7 cellular contexts compared by ENCODE assay signal in genomic region chr18:8622625-8623024, GRCh38. TPM values are rescaled to one million over a fixed set of nuclear protein-coding genes. Genes with fewer than 3 reads are reported as not detected.
A peak's percentile ranks its signal among the peaks of the same experiment; 100 is the strongest.
DNase-seq lines count a peak whose midpoint lies in the region; ATAC-seq and TF ChIP-seq lines count a peak whose summit lies in the region.
"Not testable (repeated sequence)": the region's sequence is repeated elsewhere in the genome, so short reads cannot be mapped to it uniquely, and the experiment has no call there.

No MANE protein-coding gene starts in this region.

- not testable (repeated sequence) for DNase-seq in CD14-positive monocyte (ENCODE audit: low spot score); activated CD4-positive, alpha-beta T cell treated with anti-CD3 and anti-CD28 coated beads for 36 hours; activated naive CD4-positive, alpha-beta T cell treated with anti-CD3 and anti-CD28 coated beads, Interleukin-2, amount 50 U/mL, for 72 hours (ENCODE audit: low spot score in 2 of 2); endothelial cell (ENCODE audit: low spot score); immature natural killer cell; psoas muscle

- H3K36me3 ChIP-seq in HUES48 (ENCODE audit: control insufficient read depth, insufficient read depth, low read length) = peaks cover 32% of the 10 kb centered on the region
- not testable (repeated sequence) for H3K36me3 ChIP-seq in psoas muscle (ENCODE audit: insufficient read depth in 1 of 2, low read depth in 1 of 2)

- POLR2A ChIA-PET in activated CD4-positive, alpha-beta T cell treated with anti-CD3 and anti-CD28 coated beads for 36 hours (lab: Charles Lee) = not testable (repeated sequence)

- H3K27ac Mint-ChIP-seq in CD14-positive monocyte (peak overlapping the region; percentile 95 to 98 (median 97)), immature natural killer cell (peak overlapping the region; percentile 74 to 94 (median 87))
- H3K27ac Mint-ChIP-seq in activated CD4-positive, alpha-beta T cell treated with anti-CD3 and anti-CD28 coated beads for 36 hours = peak overlapping the region; percentile 20
- peak overlapping the region; percentile 3 to 21 for H3K27ac Mint-ChIP-seq in activated naive CD4-positive, alpha-beta T cell treated with anti-CD3 and anti-CD28 coated beads, Interleukin-2, amount 50 U/mL, for 72 hours
- H3K27ac Mint-ChIP-seq in endothelial cell (ENCODE audit: unreplicated experiment) = not testable (repeated sequence)

- H3K9me3 Mint-ChIP-seq in CD14-positive monocyte; activated naive CD4-positive, alpha-beta T cell treated with anti-CD3 and anti-CD28 coated beads, Interleukin-2, amount 50 U/mL, for 72 hours; endothelial cell (ENCODE audit: unreplicated experiment); immature natural killer cell: not testable (repeated sequence)
- H3K9me3 Mint-ChIP-seq in activated CD4-positive, alpha-beta T cell treated with anti-CD3 and anti-CD28 coated beads for 36 hours (ENCODE audit: low read depth) = peaks cover 11% of the 10 kb centered on the region

- H3K4me1 ChIP-seq in HUES48 (ENCODE audit: control insufficient read depth, insufficient read depth, low read length) = peaks cover 79% of the 10 kb centered on the region
- peaks cover 69% of the 10 kb centered on the region for H3K4me1 ChIP-seq in psoas muscle

- H3K36me3 Mint-ChIP-seq in CD14-positive monocyte (peaks cover 38 to 43% of the 10 kb centered on the region in 2 donors), endothelial cell (ENCODE audit: low read depth, unreplicated experiment) (peaks cover 12% of the 10 kb centered on the region), immature natural killer cell (peaks cover 11 to 17% (median 13%) of the 10 kb centered on the region in 3 donors)
- H3K36me3 Mint-ChIP-seq in activated CD4-positive, alpha-beta T cell treated with anti-CD3 and anti-CD28 coated beads for 36 hours (ENCODE audit: low read depth) = peaks cover 62% of the 10 kb centered on the region
- peaks cover 20 to 45% of the 10 kb centered on the region in 2 donors for H3K36me3 Mint-ChIP-seq in activated naive CD4-positive, alpha-beta T cell treated with anti-CD3 and anti-CD28 coated beads, Interleukin-2, amount 50 U/mL, for 72 hours

- H3K27ac ChIP-seq in HUES48 (ENCODE audit: low read depth, low read length) (peak overlapping the region; percentile 98), psoas muscle (peak overlapping the region; percentile 85)

- H3K9me3 ChIP-seq in HUES48 (ENCODE audit: control insufficient read depth, insufficient read depth, low read length); psoas muscle: not testable (repeated sequence)

- 83 to 87% (median 86%) methylated on average over 10 of the region's 10 CpGs for WGBS in psoas muscle, 3 donors

- not testable (repeated sequence) for H3K27me3 ChIP-seq in HUES48 (ENCODE audit: control insufficient read depth, insufficient read depth, low read length); psoas muscle (ENCODE audit: insufficient read depth in 3 of 3, low read length in 2 of 3)

- H3K4me3 ChIP-seq in HUES48 (ENCODE audit: low read depth, low read length) = peak overlapping the region; percentile 23; the same call in 1 of the 2 replicates
- H3K4me3 ChIP-seq in psoas muscle = not testable (repeated sequence)

- CTCF ChIA-PET in activated CD4-positive, alpha-beta T cell treated with anti-CD3 and anti-CD28 coated beads for 36 hours (lab: Charles Lee) = interaction anchor here (1.7 kb wide), 1 partner anchor 31 kb away, joined by 4 read pairs; no protein-coding TSS in a partner anchor

- not testable (repeated sequence) for H3K27me3 Mint-ChIP-seq in CD14-positive monocyte (ENCODE audit: low read depth in 3 of 3); activated CD4-positive, alpha-beta T cell treated with anti-CD3 and anti-CD28 coated beads for 36 hours; endothelial cell (ENCODE audit: unreplicated experiment); immature natural killer cell (ENCODE audit: low read depth in 3 of 3)

- H3K4me1 Mint-ChIP-seq in CD14-positive monocyte (peaks cover 58% of the 10 kb centered on the region), endothelial cell (ENCODE audit: unreplicated experiment) (peaks cover 29% of the 10 kb centered on the region), immature natural killer cell (peaks cover 71 to 90% of the 10 kb centered on the region in 2 donors)
- peaks cover 51% of the 10 kb centered on the region for H3K4me1 Mint-ChIP-seq in activated CD4-positive, alpha-beta T cell treated with anti-CD3 and anti-CD28 coated beads for 36 hours

- intact Hi-C loops in CD14-positive monocyte (cut with micrococcal nuclease); activated CD4-positive, alpha-beta T cell treated with anti-CD3 and anti-CD28 coated beads for 36 hours (cut with DNase I, micrococcal nuclease); psoas muscle (cut with DNase I): not testable (repeated sequence)

- H3K4me3 Mint-ChIP-seq in CD14-positive monocyte (peak overlapping the region in 1 of 2 donors; percentile 89), endothelial cell (ENCODE audit: unreplicated experiment) (peak overlapping the region; percentile 12), immature natural killer cell (peak overlapping the region in 3 of 5 donors; percentile 26 to 84 (median 78))
- H3K4me3 Mint-ChIP-seq in activated CD4-positive, alpha-beta T cell treated with anti-CD3 and anti-CD28 coated beads for 36 hours = not testable (repeated sequence)

- not testable (repeated sequence) for TF ChIP-seq CTCF in CD14-positive monocyte (IDR thresholded peaks at IDR 0.05); endothelial cell (IDR thresholded peaks at IDR 0.05; ENCODE audit: unreplicated experiment); psoas muscle (IDR thresholded peaks at IDR 0.05)

- ATAC-seq in activated CD4-positive, alpha-beta T cell treated with anti-CD3 and anti-CD28 coated beads for 36 hours; activated naive CD4-positive, alpha-beta T cell treated with anti-CD3 and anti-CD28 coated beads, Interleukin-2, amount 50 U/mL, for 72 hours; psoas muscle: not testable (repeated sequence)

- H3K9ac ChIP-seq in HUES48 (ENCODE audit: low read depth, low read length) = not testable (repeated sequence)

RNA-seq across cellular contexts. Expression of gene RAB12, which starts 13.4 kb away (rescaled TPM):
- under 1 TPM; 0.15 to 0.16 TPM for polyA plus RNA-seq in CD14-positive monocyte
- 10 to 100 TPM; 12.4 to 12.8 TPM for total RNA-seq in activated CD4-positive, alpha-beta T cell treated with anti-CD3 and anti-CD28 coated beads for 36 hours
- 10 to 100 TPM; 10.9 to 18.6 TPM for total RNA-seq in activated naive CD4-positive, alpha-beta T cell treated with anti-CD3 and anti-CD28 coated beads, Interleukin-2, amount 50 U/mL, for 72 hours
- total RNA-seq in endothelial cell (ENCODE audit: unreplicated experiment) = 35.3 TPM
- polyA plus RNA-seq in immature natural killer cell = under 1 TPM in 1 of 3 donors, not detected in 2; 0.10 TPM
- total RNA-seq in psoas muscle = 100 to 1,000 TPM in 3 of 4 donors, 10 to 100 TPM in 1; 91.4 to 145 (median 115) TPM
- polyA plus RNA-seq in psoas muscle = 100 to 1,000 TPM in 2 of 3 donors, 10 to 100 TPM in 1; 49.0 to 239 (median 111) TPM
